Comparison of ENCODE assay signal across 3 cellular contexts in genomic region chr11:82653752-82654151, GRCh38.
"Had no signal": no experiment of that assay in that cellular context is flagged by ENCODE, and none has a peak within 500 bp of the region (broad histone marks: within the 10 kb centered on the region; RNA-seq: fewer than 3 reads in every experiment).

No MANE protein-coding gene starts in this region.

- DNase-seq: GDM1, GF-D8 had no signal

- H3K4me3 ChIP-seq: GM12878 had no signal
